In the genomic region with DNA sequence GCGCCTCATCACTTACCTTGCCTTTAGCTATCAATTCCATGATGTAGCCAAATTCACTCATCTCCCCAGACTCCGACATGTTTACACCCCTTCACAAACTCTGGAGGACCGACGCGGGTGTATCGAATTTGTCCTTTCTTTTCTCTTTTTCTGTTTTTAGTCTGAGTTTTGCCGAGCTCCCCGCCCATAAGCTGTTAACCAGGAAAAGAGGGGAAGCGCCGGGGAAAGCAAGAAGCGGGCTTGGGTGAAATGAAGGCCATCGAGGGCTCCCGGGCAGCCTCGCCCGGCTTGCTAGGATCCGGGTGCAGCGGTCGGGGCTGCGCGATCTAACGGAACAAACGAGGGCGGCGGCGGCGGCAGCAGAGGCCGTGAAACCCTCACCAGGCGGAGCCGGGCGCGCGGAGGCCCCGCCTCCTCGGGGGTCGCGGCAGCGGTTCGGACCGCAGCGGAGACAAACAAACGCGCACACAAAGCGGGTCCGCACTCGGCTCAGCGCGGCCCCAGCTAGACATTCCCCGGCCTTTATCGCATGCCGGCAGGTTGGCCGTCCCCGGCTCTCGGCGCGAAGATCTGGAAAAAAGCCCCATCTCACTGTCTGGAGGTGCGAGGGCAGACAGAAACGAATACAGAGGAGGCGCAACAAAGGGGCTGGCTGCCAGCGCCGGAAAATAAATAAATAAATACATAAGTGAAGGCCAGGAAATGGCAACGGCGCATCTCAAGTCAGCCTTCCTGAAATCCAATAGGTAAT, we compare ENCODE assay signal across 8 cellular contexts. TPM values are rescaled to one million over a fixed set of nuclear protein-coding genes. Genes with fewer than 3 reads are reported as not detected.
DNase-seq lines count a peak whose midpoint lies in the region; ATAC-seq and TF ChIP-seq lines count a peak whose summit lies in the region.

No MANE protein-coding gene starts in this region.

- no peak overlapping the region for H3K4ac ChIP-seq in mesenchymal stem cell (ENCODE audit: low read depth in 1 of 2, low read length in 2 of 2)

- no peaks in the 10 kb centered on the region for H3K79me2 ChIP-seq in PC-9 (ENCODE audit: low read depth)

- peaks cover 87% of the 10 kb centered on the region for H3K27me3 ChIP-seq in CD4-positive, alpha-beta T cell (ENCODE audit: control insufficient read depth, insufficient read depth, low read length)
- peaks cover 65% of the 10 kb centered on the region for H3K27me3 ChIP-seq in ectodermal cell (ENCODE audit: control insufficient read depth, insufficient read depth, low read length, poor library complexity, severe bottlenecking)
- peaks cover 39 to 68% of the 10 kb centered on the region in 2 experiments for H3K27me3 ChIP-seq in mesenchymal stem cell (ENCODE audit: control insufficient read depth in 1 of 2, insufficient read depth in 1 of 2, low read length in 2 of 2)
- H3K27me3 ChIP-seq in transverse colon: peaks cover 71% of the 10 kb centered on the region
- H3K27me3 ChIP-seq in PC-9 (ENCODE audit: insufficient read depth, low read depth): no peaks in the 10 kb centered on the region

- H3K9ac ChIP-seq in SK-N-MC (ENCODE audit: insufficient read length) (peak overlapping the region; percentile 87), mesenchymal stem cell (ENCODE audit: low read length) (peak overlapping the region; percentile 54)

- H3K27ac ChIP-seq in CD4-positive, alpha-beta T cell (ENCODE audit: low read depth, low read length): no peak overlapping the region
- H3K27ac ChIP-seq in SK-N-MC (no peak overlapping the region), ectodermal cell (ENCODE audit: insufficient read depth, low read depth, low read length, poor library complexity, severe bottlenecking) (no peak overlapping the region), mesenchymal stem cell (ENCODE audit: low read length, poor library complexity, severe bottlenecking) (no peak overlapping the region), transverse colon (no peak overlapping the region), PC-9 (no peak overlapping the region)

- CTCF ChIA-PET in CD4-positive, alpha-beta T cell (lab: Charles Lee): no interaction called here
- CTCF ChIA-PET in PC-9 (lab: Charles Lee): no interaction called here

- in situ Hi-C loops in transverse colon (cut with MboI; ENCODE audit: low pct_ligation_motif_present in 1 of 4, low pct_unique_long_range_greater_than_20kb in 1 of 4, low sequenced_read_pairs in 3 of 4): no loop called here

- no peak for TF ChIP-seq EP300 in transverse colon (IDR thresholded peaks at IDR 0.05; ENCODE audit: low read depth)

- peaks cover 90% of the 10 kb centered on the region for H3K27me3 Mint-ChIP-seq in CD4-positive, alpha-beta T cell

- H2AK5ac ChIP-seq in mesenchymal stem cell (ENCODE audit: low read length, severe bottlenecking): no peak overlapping the region

- H3K4me1 Mint-ChIP-seq in CD4-positive, alpha-beta T cell (ENCODE audit: low read depth): peaks cover 23% of the 10 kb centered on the region

- no peak overlapping the region for H2BK5ac ChIP-seq in mesenchymal stem cell (ENCODE audit: low read depth, low read length, poor library complexity, severe bottlenecking)

- H4K8ac ChIP-seq in mesenchymal stem cell (ENCODE audit: low read length): no peak overlapping the region

- peak overlapping the region; percentile 33 for H2BK15ac ChIP-seq in mesenchymal stem cell (ENCODE audit: low read depth, poor library complexity, severe bottlenecking)

- H2AFZ ChIP-seq in mesenchymal stem cell (ENCODE audit: low read depth, low read length) (peak overlapping the region; percentile 62), PC-9 (no peak overlapping the region)

- no TSS peak for BruUV-seq in PC-9 (replicated peaks; lab: Mats Ljungman, UMichigan)

- H4K91ac ChIP-seq in mesenchymal stem cell (ENCODE audit: low read length): no peak overlapping the region

- peak; percentile 61 for ATAC-seq in CD4-positive, alpha-beta T cell (ENCODE audit: poor library complexity)
- peak; percentile 38 for ATAC-seq in GM19043 (IDR thresholded peaks at IDR 0.05; ENCODE audit: low read depth, unreplicated experiment)
- ATAC-seq in HG03460 (IDR thresholded peaks at IDR 0.05; ENCODE audit: unreplicated experiment): peak; percentile 56

- H3K18ac ChIP-seq in mesenchymal stem cell (ENCODE audit: low read depth in 1 of 2, low read length in 2 of 2): no peak overlapping the region

- no peaks in the 10 kb centered on the region for H3F3A ChIP-seq in PC-9 (ENCODE audit: insufficient read depth, low read depth)

- H3K4me1 ChIP-seq in ectodermal cell (ENCODE audit: control insufficient read depth, insufficient read depth, low read length) (no peaks in the 10 kb centered on the region), mesenchymal stem cell (ENCODE audit: control insufficient read depth, insufficient read depth, low read depth, low read length) (peaks cover 13% of the 10 kb centered on the region), transverse colon (peaks cover 9 to 22% (median 17%) of the 10 kb centered on the region in 4 donors), PC-9 (replicated peaks; ENCODE audit: insufficient read depth) (no peaks in the 10 kb centered on the region)

- 0 out of 2 replicates have a peak, but pooled peaks cover 10% of the 10 kb centered on the region for H3K9me2 ChIP-seq in PC-9 (ENCODE audit: insufficient read depth)

- WGBS in ectodermal cell, 2 experiments: 1% methylated on average over 62 of the region's 62 CpGs
- under 1% methylated on average over 62 of the region's 62 CpGs for WGBS in mesenchymal stem cell
- 1 to 5% methylated on average over 4 to 52 of the region's 62 CpGs for WGBS in transverse colon (ENCODE audit: low coverage in 1 of 2), 2 donors

- H3K9me3 Mint-ChIP-seq in CD4-positive, alpha-beta T cell: no peaks in the 10 kb centered on the region

- peak overlapping the region in 1 of 2 experiments; percentile 50 for H3K23ac ChIP-seq in mesenchymal stem cell (ENCODE audit: low read length in 2 of 2)

- POLR2A ChIA-PET in CD4-positive, alpha-beta T cell (lab: Charles Lee): no interaction called here
- POLR2A ChIA-PET in PC-9 (lab: Charles Lee; ENCODE audit: unreplicated experiment): no interaction called here

- H3K9me3 ChIP-seq in CD4-positive, alpha-beta T cell (ENCODE audit: control insufficient read depth, low read length): peaks cover 12% of the 10 kb centered on the region
- H3K9me3 ChIP-seq in SK-N-MC (ENCODE audit: low read depth, low read length) (no peaks in the 10 kb centered on the region), ectodermal cell (ENCODE audit: control insufficient read depth, low read length) (no peaks in the 10 kb centered on the region), mesenchymal stem cell (ENCODE audit: control insufficient read depth, low read length) (no peaks in the 10 kb centered on the region), transverse colon (no peaks in the 10 kb centered on the region), PC-9 (ENCODE audit: insufficient read depth, low read depth) (no peaks in the 10 kb centered on the region)

- TF ChIP-seq CTCF in CD4-positive, alpha-beta T cell (IDR thresholded peaks at IDR 0.05): no peak
- TF ChIP-seq CTCF in transverse colon (IDR thresholded peaks at IDR 0.05): no peak
- TF ChIP-seq CTCF in PC-9 (conservative IDR thresholded peaks at IDR 0.05): no peak

- H3K4me3 Mint-ChIP-seq in CD4-positive, alpha-beta T cell: peak overlapping the region; percentile 82

- DNase-seq in CD4-positive, alpha-beta T cell: peak in 1 of 10 experiments; percentile 38
- DNase-seq in SK-N-MC (ENCODE audit: low read depth, low spot score): no peak
- DNase-seq in mesenchymal stem cell: peak; percentile 27
- DNase-seq in transverse colon: peak; percentile 46
- no peak for DNase-seq in PC-9

- H4K20me1 ChIP-seq in PC-9 (ENCODE audit: insufficient read depth): no peaks in the 10 kb centered on the region

- H3K4me2 ChIP-seq in mesenchymal stem cell (ENCODE audit: low read length, poor library complexity, severe bottlenecking) (peak overlapping the region; percentile 94), PC-9 (no peak overlapping the region)

- intact Hi-C loops in CD4-positive, alpha-beta T cell (cut with DNase I, micrococcal nuclease): loop anchor here in 1 of 2 experiments (10.0 kb wide), 1 partner anchor 365 kb away; the partner anchor contains the start of gene FEM1C
- intact Hi-C loops in transverse colon (cut with DNase I; ENCODE audit: low total_unique reads): loop anchor here (10.0 kb wide), 1 partner anchor 65 kb away; no protein-coding TSS in a partner anchor
- intact Hi-C loops in PC-9 (cut with micrococcal nuclease; ENCODE audit: unreplicated experiment): no loop called here

- H3K36me3 ChIP-seq in SK-N-MC (ENCODE audit: insufficient read depth, low read length) (no peaks in the 10 kb centered on the region), ectodermal cell (ENCODE audit: control insufficient read depth, insufficient read depth, low read length) (no peaks in the 10 kb centered on the region), mesenchymal stem cell (ENCODE audit: control insufficient read depth in 1 of 2, insufficient read depth in 2 of 2, low read depth in 1 of 2, low read length in 2 of 2) (no peaks in the 10 kb centered on the region), transverse colon (no peaks in the 10 kb centered on the region), PC-9 (ENCODE audit: low read depth) (no peaks in the 10 kb centered on the region)

- H2BK12ac ChIP-seq in mesenchymal stem cell (ENCODE audit: low read length in 2 of 2): no peak overlapping the region

- no peaks in the 10 kb centered on the region for H3K36me3 Mint-ChIP-seq in CD4-positive, alpha-beta T cell (ENCODE audit: low read depth)

- H3K4me3 ChIP-seq in SK-N-MC (peak overlapping the region; percentile 92), ectodermal cell (ENCODE audit: insufficient read depth, low read depth, low read length) (peak overlapping the region; percentile 52), mesenchymal stem cell (ENCODE audit: insufficient read depth in 1 of 2, low read depth in 1 of 2, low read length in 2 of 2) (peak overlapping the region; percentile 61 to 79), transverse colon (peak overlapping the region; percentile 13 to 66 (median 32)), PC-9 (no peak overlapping the region)

- H2BK120ac ChIP-seq in mesenchymal stem cell (ENCODE audit: low read depth, low read length): no peak overlapping the region

- H3K27ac Mint-ChIP-seq in CD4-positive, alpha-beta T cell: no peak overlapping the region

- H3K14ac ChIP-seq in mesenchymal stem cell (ENCODE audit: low read length in 2 of 2): no peak overlapping the region

- no peaks in the 10 kb centered on the region for H3K79me1 ChIP-seq in mesenchymal stem cell (replicated peaks; ENCODE audit: low read length, poor library complexity, severe bottlenecking)

- TF ChIP-seq POLR2A in transverse colon (IDR thresholded peaks at IDR 0.05): no peak

RNA-seq across cellular contexts. Expression of gene TRIM36, which starts 10.4 kb away (rescaled TPM):
- total RNA-seq in CD4-positive, alpha-beta T cell: under 1 TPM in 1 of 2 experiments, not detected in 1; 0.14 TPM
- 16.2 TPM for polyA plus RNA-seq in ectodermal cell (2013, experiment 1 of 4)
- 19.3 TPM for polyA plus RNA-seq in ectodermal cell (2013, experiment 2 of 4)
- polyA plus RNA-seq in ectodermal cell (2013, experiment 3 of 4): 17.2 TPM
- 19.0 TPM for polyA plus RNA-seq in ectodermal cell (2013, experiment 4 of 4)
- 0.25 TPM for polyA plus RNA-seq in mesenchymal stem cell (2013, experiment 1 of 2)
- polyA plus RNA-seq in mesenchymal stem cell (2013, experiment 2 of 2): 0.40 TPM
- total RNA-seq in transverse colon (10 to 100 TPM; 30.8 to 69.1 (median 38.2) TPM), PC-9 (2021) (0.15 and 0.22 TPM in 2 replicates)

Comparison
In these comparisons a context has a peak if more than half of its experiments do, and no peak if none do; other contexts are left out.
1. DNase-seq: peak in mesenchymal stem cell (single experiment) and transverse colon (single experiment); none in SK-N-MC (single experiment) and PC-9 (0 of 2).
2. RNA of gene TRIM36, which starts 10.4 kb away (total RNA-seq): 30.8 to 69.1 TPM in transverse colon; 0.15 to 0.22 TPM in PC-9 and 0.14 TPM in CD4-positive, alpha-beta T cell; every median in the first group is over 10 times any median in the second.
3. Peak in every context shown above with its lines, with median percentiles within 50 percentile points of each other: ATAC-seq.